Comparison of ENCODE assay signal across 7 cellular contexts in the genomic region with DNA sequence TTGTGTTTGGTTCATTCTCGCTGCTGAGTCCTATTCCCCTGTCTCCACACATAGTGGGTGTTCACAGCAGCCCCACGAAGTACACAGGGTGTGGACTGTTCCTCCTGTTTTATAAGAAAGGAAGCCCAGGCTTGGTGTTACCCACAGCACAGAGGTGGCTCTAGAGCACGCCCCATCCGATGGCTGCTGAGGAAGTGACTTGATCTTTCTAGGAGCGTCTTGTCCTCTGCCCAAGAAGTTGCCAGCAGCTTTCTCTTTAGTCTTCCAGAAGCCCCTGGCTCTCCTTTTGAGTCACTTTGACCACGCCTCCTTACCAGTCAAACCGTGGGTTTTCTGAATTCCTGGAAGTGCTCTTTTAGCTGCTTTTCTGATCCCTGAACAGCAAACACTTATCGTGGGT.
A peak's percentile ranks its signal among the peaks of the same experiment; 100 is the strongest.
DNase-seq lines count a peak whose midpoint lies in the region; TF ChIP-seq lines count a peak whose summit lies in the region.

No MANE protein-coding gene starts in this region.

- peaks cover 26% of the 10 kb centered on the region for H3K36me3 Mint-ChIP-seq in T-helper 2 cell treated with Interferon-gamma antibody and Interleukin-4, amounts not matched to agents 5 μg/mL and 100 μg/mL, for 36 hours (ENCODE audit: low read depth)
- peaks cover 8% of the 10 kb centered on the region for H3K36me3 Mint-ChIP-seq in activated naive CD4-positive, alpha-beta T cell treated with anti-CD3 and anti-CD28 coated beads for 36 hours (ENCODE audit: low read depth)

- peaks cover 16% of the 10 kb centered on the region for H3F3A ChIP-seq in MM.1S (ENCODE audit: insufficient read depth, low read length)

- H3K4me2 ChIP-seq in parathyroid adenoma (ENCODE audit: low read length): no peak overlapping the region
- H3K4me2 ChIP-seq in MM.1S (ENCODE audit: low read depth, low read length): no peak overlapping the region

- peak overlapping the region; percentile 94 for H3K27ac Mint-ChIP-seq in T-helper 2 cell treated with Interferon-gamma antibody and Interleukin-4, amounts not matched to agents 5 μg/mL and 100 μg/mL, for 36 hours
- peak overlapping the region; percentile 96 for H3K27ac Mint-ChIP-seq in activated naive CD4-positive, alpha-beta T cell treated with anti-CD3 and anti-CD28 coated beads for 36 hours

- H3K9me2 ChIP-seq in MM.1S (replicated peaks; ENCODE audit: insufficient read depth, low read length): no peaks in the 10 kb centered on the region

- no peaks in the 10 kb centered on the region for H4K20me1 ChIP-seq in MM.1S (ENCODE audit: insufficient read depth, low read length)

- CTCF ChIA-PET in activated naive CD4-positive, alpha-beta T cell treated with anti-CD3 and anti-CD28 coated beads for 36 hours (lab: Charles Lee): interaction anchor here (0.7 to 1.7 kb wide), 6 partner anchors 12 to 102 kb away, joined by 3 to 7 read pairs (median 6); a partner anchor contains a TSS

- H3K9ac ChIP-seq in parathyroid adenoma (no peak overlapping the region), MM.1S (ENCODE audit: low read length) (no peak overlapping the region)

- TF ChIP-seq CTCF in parathyroid adenoma (IDR thresholded peaks at IDR 0.05): no peak
- TF ChIP-seq CTCF in thyroid gland (IDR thresholded peaks at IDR 0.05): no peak
- no peak for TF ChIP-seq CTCF in MM.1S (IDR thresholded peaks at IDR 0.05; ENCODE audit: low read length)

- DNase-seq in T-helper 2 cell treated with Interferon-gamma antibody and Interleukin-4, amounts not matched to agents 5 μg/mL and 100 μg/mL, for 36 hours (ENCODE audit: low spot score): peak; percentile 80
- peak; percentile 89 for DNase-seq in activated naive CD4-positive, alpha-beta T cell treated with anti-CD3 and anti-CD28 coated beads for 36 hours
- no peak for DNase-seq in thyroid gland
- no peak for DNase-seq in HK-2 (ENCODE audit: unreplicated experiment)
- DNase-seq in NCI-H2029 (lab: John Stamatoyannopoulos, UW): no peak
- no peak for DNase-seq in MM.1S

- peaks cover 70% of the 10 kb centered on the region for H3K4me1 Mint-ChIP-seq in T-helper 2 cell treated with Interferon-gamma antibody and Interleukin-4, amounts not matched to agents 5 μg/mL and 100 μg/mL, for 36 hours (ENCODE audit: low read depth)
- H3K4me1 Mint-ChIP-seq in activated naive CD4-positive, alpha-beta T cell treated with anti-CD3 and anti-CD28 coated beads for 36 hours (ENCODE audit: low read depth): peaks cover 78% of the 10 kb centered on the region

- H3K4me3 Mint-ChIP-seq in T-helper 2 cell treated with Interferon-gamma antibody and Interleukin-4, amounts not matched to agents 5 μg/mL and 100 μg/mL, for 36 hours: peak overlapping the region; percentile 84
- peak overlapping the region; percentile 59 for H3K4me3 Mint-ChIP-seq in activated naive CD4-positive, alpha-beta T cell treated with anti-CD3 and anti-CD28 coated beads for 36 hours

- TF ChIP-seq POLR2A in thyroid gland (IDR thresholded peaks at IDR 0.05): no peak

- intact Hi-C loops in activated naive CD4-positive, alpha-beta T cell treated with anti-CD3 and anti-CD28 coated beads for 36 hours (cut with micrococcal nuclease): loop anchor here (1.0 to 10.0 kb wide), 7 partner anchors 14 to 547 kb away; a partner anchor contains a TSS
- intact Hi-C loops in thyroid gland (cut with DNase I): no loop called here

- 67 to 75% methylated on average over 8 of the region's 8 CpGs for WGBS in thyroid gland, 2 donors

- H3K36me3 ChIP-seq in parathyroid adenoma (ENCODE audit: control insufficient read depth, insufficient read depth, low read length) (no peaks in the 10 kb centered on the region), thyroid gland (no peaks in the 10 kb centered on the region), MM.1S (replicated peaks; ENCODE audit: insufficient read depth, low read length) (no peaks in the 10 kb centered on the region)

- no peak overlapping the region for H3K4me3 ChIP-seq in parathyroid adenoma (ENCODE audit: low read depth, low read length)
- no peak overlapping the region for H3K4me3 ChIP-seq in thyroid gland (replicated peaks in 1 of 3)
- H3K4me3 ChIP-seq in MM.1S (ENCODE audit: low read length): no peak overlapping the region

- H3K9me3 ChIP-seq in parathyroid adenoma (ENCODE audit: control insufficient read depth, low read length) (no peaks in the 10 kb centered on the region), thyroid gland (no peaks in the 10 kb centered on the region), MM.1S (replicated peaks; ENCODE audit: insufficient read depth, low read length) (no peaks in the 10 kb centered on the region)

- H3K27ac ChIP-seq in parathyroid adenoma (peak overlapping the region; percentile 16), thyroid gland (peak overlapping the region in 2 of 3 donors; percentile 72 to 73), MM.1S (ENCODE audit: low read length) (no peak overlapping the region)

- H2AFZ ChIP-seq in parathyroid adenoma (no peak overlapping the region), MM.1S (ENCODE audit: low read length) (no peak overlapping the region)

- H3K9me3 Mint-ChIP-seq in T-helper 2 cell treated with Interferon-gamma antibody and Interleukin-4, amounts not matched to agents 5 μg/mL and 100 μg/mL, for 36 hours: peaks cover 13% of the 10 kb centered on the region
- H3K9me3 Mint-ChIP-seq in activated naive CD4-positive, alpha-beta T cell treated with anti-CD3 and anti-CD28 coated beads for 36 hours: peaks cover 12% of the 10 kb centered on the region

- H3K79me2 ChIP-seq in parathyroid adenoma (peaks cover 94% of the 10 kb centered on the region), MM.1S (ENCODE audit: low read length) (peaks cover 4% of the 10 kb centered on the region; the same call in 1 of the 2 replicates)

- H3K4me1 ChIP-seq in parathyroid adenoma (peaks cover 33% of the 10 kb centered on the region), thyroid gland (peaks cover 21 to 57% of the 10 kb centered on the region in 2 donors), MM.1S (ENCODE audit: low read length) (peaks cover 19% of the 10 kb centered on the region)

- no peaks in the 10 kb centered on the region for H3K27me3 Mint-ChIP-seq in T-helper 2 cell treated with Interferon-gamma antibody and Interleukin-4, amounts not matched to agents 5 μg/mL and 100 μg/mL, for 36 hours (ENCODE audit: low read depth)
- no peaks in the 10 kb centered on the region for H3K27me3 Mint-ChIP-seq in activated naive CD4-positive, alpha-beta T cell treated with anti-CD3 and anti-CD28 coated beads for 36 hours (ENCODE audit: low read depth)

- H3K27me3 ChIP-seq in parathyroid adenoma (ENCODE audit: control insufficient read depth, insufficient read depth, low read length): no peaks in the 10 kb centered on the region
- H3K27me3 ChIP-seq in thyroid gland: no peaks in the 10 kb centered on the region
- H3K27me3 ChIP-seq in MM.1S (replicated peaks; ENCODE audit: insufficient read depth, low read length): no peaks in the 10 kb centered on the region

Comparison
In these comparisons a context has a peak if more than half of its experiments do, and no peak if none do; other contexts are left out.
1. DNase-seq: peak in T-helper 2 cell treated with Interferon-gamma antibody and Interleukin-4, amounts not matched to agents 5 μg/mL and 100 μg/mL, for 36 hours (single experiment) and activated naive CD4-positive, alpha-beta T cell treated with anti-CD3 and anti-CD28 coated beads for 36 hours (single experiment); none in thyroid gland (0 of 2), HK-2 (single experiment), NCI-H2029 (single experiment) and MM.1S (single experiment).